In the genomic region with DNA sequence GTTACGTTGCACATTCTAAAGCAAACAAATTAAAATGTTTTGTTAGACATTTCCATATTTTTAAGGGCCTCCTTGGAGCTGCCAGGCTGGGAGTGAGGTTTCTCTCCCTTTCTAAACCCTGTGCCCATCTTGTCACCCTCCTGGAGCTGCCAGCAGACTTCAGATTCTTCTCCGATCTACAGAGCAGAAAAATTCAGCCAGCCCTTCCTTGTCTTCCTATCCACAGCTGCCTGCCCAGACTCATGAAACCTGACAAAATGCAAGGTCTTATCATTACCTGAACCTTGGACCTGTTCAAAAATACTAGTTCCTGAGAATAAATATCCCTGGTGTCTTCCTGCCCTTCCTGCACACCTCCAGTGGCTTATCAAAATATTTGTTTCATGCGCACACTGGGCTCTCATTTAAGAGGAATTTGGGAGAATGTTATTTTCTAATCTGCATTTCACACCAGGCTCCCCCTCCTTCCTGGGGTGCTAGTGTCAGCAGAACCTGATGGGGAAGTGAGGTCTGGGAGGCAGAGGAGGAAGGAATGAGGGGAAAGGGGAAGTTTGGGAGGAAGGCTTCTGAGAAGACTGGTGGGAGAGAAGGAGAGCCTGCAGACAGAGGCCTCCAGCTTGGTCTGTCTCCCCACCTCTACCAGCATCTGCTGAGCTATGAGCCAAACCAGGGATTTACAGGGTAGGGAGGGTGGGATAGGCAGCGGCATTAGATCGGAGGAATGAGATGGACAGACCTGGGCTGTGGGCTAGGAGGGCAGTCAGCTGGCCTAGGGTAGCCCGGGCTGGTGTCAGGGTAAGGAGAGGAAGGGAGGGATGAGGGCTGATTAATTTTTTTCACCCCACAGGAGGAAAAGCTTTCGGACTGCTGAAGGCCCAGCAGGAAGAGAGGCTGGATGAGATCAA, we compare ENCODE assay signal across 9 cellular contexts. TPM values are rescaled to one million over a fixed set of nuclear protein-coding genes. Genes with fewer than 3 reads are reported as not detected.
DNase-seq lines count a peak whose midpoint lies in the region; ATAC-seq and TF ChIP-seq lines count a peak whose summit lies in the region.
"Had no signal": no experiment of that assay in that cellular context is flagged by ENCODE, and none has a peak within 500 bp of the region (broad histone marks: within the 10 kb centered on the region; RNA-seq: fewer than 3 reads in every experiment).

AIF1 (plus strand) TSS at position 561 of the 905 bp plus-strand sequence; CDS start at position 657, 96 bp downstream.

- ATAC-seq in activated T-cell treated with anti-CD3 and anti-CD28 coated beads, Interleukin-2, amount 50 U/mL, for 4 hours: no peak
- ATAC-seq in activated naive CD8-positive, alpha-beta T cell treated with anti-CD3 and anti-CD28 coated beads, Interleukin-2, amount 10 ng/mL, durations not matched to agents 7 days and 5 days (ENCODE audit: low read depth): no peak
- no peak for ATAC-seq in HG02885 (IDR thresholded peaks at IDR 0.05; ENCODE audit: poor library complexity, unreplicated experiment)
- no peak for ATAC-seq in HG03565 (IDR thresholded peaks at IDR 0.05; ENCODE audit: unreplicated experiment)

- H3K9me3 Mint-ChIP-seq in activated T-cell treated with anti-CD3 and anti-CD28 coated beads, Interleukin-2, amount 50 U/mL, for 4 hours: no peaks in the 10 kb centered on the region
- no peaks in the 10 kb centered on the region for H3K9me3 Mint-ChIP-seq in activated naive CD8-positive, alpha-beta T cell treated with anti-CD3 and anti-CD28 coated beads, Interleukin-2, amount 10 ng/mL, durations not matched to agents 7 days and 5 days
- no peaks in the 10 kb centered on the region for H3K9me3 Mint-ChIP-seq in type B pancreatic cell

- peaks cover 31% of the 10 kb centered on the region for H3K4me1 Mint-ChIP-seq in activated T-cell treated with anti-CD3 and anti-CD28 coated beads, Interleukin-2, amount 50 U/mL, for 4 hours (ENCODE audit: low read depth)
- H3K4me1 Mint-ChIP-seq in activated naive CD8-positive, alpha-beta T cell treated with anti-CD3 and anti-CD28 coated beads, Interleukin-2, amount 10 ng/mL, durations not matched to agents 7 days and 5 days: peaks cover 33% of the 10 kb centered on the region
- peaks cover 28% of the 10 kb centered on the region for H3K4me1 Mint-ChIP-seq in type B pancreatic cell (ENCODE audit: unreplicated experiment)

- peak within 1 kb of the TSS; percentile 72 for H3K4me3 Mint-ChIP-seq in activated T-cell treated with anti-CD3 and anti-CD28 coated beads, Interleukin-2, amount 50 U/mL, for 4 hours
- peak within 1 kb of the TSS; percentile 94 for H3K4me3 Mint-ChIP-seq in activated naive CD8-positive, alpha-beta T cell treated with anti-CD3 and anti-CD28 coated beads, Interleukin-2, amount 10 ng/mL, durations not matched to agents 7 days and 5 days
- H3K4me3 Mint-ChIP-seq in type B pancreatic cell: peak within 1 kb of the TSS; percentile 36

- no peak for TF ChIP-seq CTCF in type B pancreatic cell (conservative IDR thresholded peaks at IDR 0.05)

- DNase-seq in activated T-cell treated with anti-CD3 and anti-CD28 coated beads, Interleukin-2, amount 50 U/mL, for 4 hours: no peak
- DNase-seq in activated T-cell treated with anti-CD3 and anti-CD28 coated beads for 4 hours (no peak), midbrain (lab: John Stamatoyannopoulos, UW) (peak; percentile 16), type B pancreatic cell (ENCODE audit: extremely low spot score, unreplicated experiment) (no peak), NCI-H82 treated with DMSO at 0.1 percent for 48 hours (lab: John Stamatoyannopoulos, UW; ENCODE audit: unreplicated experiment) (no peak)
- DNase-seq in activated naive CD8-positive, alpha-beta T cell treated with anti-CD3 and anti-CD28 coated beads, Interleukin-2, amount 10 ng/mL, durations not matched to agents 7 days and 5 days: no peak
- DNase-seq: NCI-H1436 treated with DMSO at 0.1 percent for 48 hours had no signal

- no peaks in the 10 kb centered on the region for H3K36me3 Mint-ChIP-seq in activated T-cell treated with anti-CD3 and anti-CD28 coated beads, Interleukin-2, amount 50 U/mL, for 4 hours (ENCODE audit: insufficient read depth)
- H3K36me3 Mint-ChIP-seq in activated naive CD8-positive, alpha-beta T cell treated with anti-CD3 and anti-CD28 coated beads, Interleukin-2, amount 10 ng/mL, durations not matched to agents 7 days and 5 days: peaks cover 9% of the 10 kb centered on the region
- no peaks in the 10 kb centered on the region for H3K36me3 Mint-ChIP-seq in type B pancreatic cell

- no peaks in the 10 kb centered on the region for H3K27me3 Mint-ChIP-seq in activated T-cell treated with anti-CD3 and anti-CD28 coated beads, Interleukin-2, amount 50 U/mL, for 4 hours (ENCODE audit: low read depth)
- H3K27me3 Mint-ChIP-seq in activated naive CD8-positive, alpha-beta T cell treated with anti-CD3 and anti-CD28 coated beads, Interleukin-2, amount 10 ng/mL, durations not matched to agents 7 days and 5 days: no peaks in the 10 kb centered on the region
- H3K27me3 Mint-ChIP-seq in type B pancreatic cell: no peaks in the 10 kb centered on the region

- POLR2A ChIA-PET in activated naive CD8-positive, alpha-beta T cell treated with anti-CD3 and anti-CD28 coated beads, Interleukin-2, amount 10 ng/mL, durations not matched to agents 7 days and 5 days (lab: Charles Lee): interaction anchor here (1.5 to 2.6 kb wide), 2 partner anchors 16 to 74 kb away, joined by 4 to 12 read pairs; no protein-coding TSS in a partner anchor

- H3K27ac Mint-ChIP-seq in activated naive CD8-positive, alpha-beta T cell treated with anti-CD3 and anti-CD28 coated beads, Interleukin-2, amount 10 ng/mL, durations not matched to agents 7 days and 5 days: peak within 1 kb of the TSS; percentile 95
- peak within 1 kb of the TSS; percentile 36 for H3K27ac Mint-ChIP-seq in type B pancreatic cell

RNA-seq across cellular contexts. Expression of gene AIF1, which starts in this region (rescaled TPM):
- 10 to 100 TPM; 18.5 to 57.5 (median 36.5) TPM for total RNA-seq in activated T-cell treated with anti-CD3 and anti-CD28 coated beads, Interleukin-2, amount 50 U/mL, for 4 hours
- 100 to 1,000 TPM; 117 to 118 TPM for total RNA-seq in activated naive CD8-positive, alpha-beta T cell treated with anti-CD3 and anti-CD28 coated beads, Interleukin-2, amount 10 ng/mL, durations not matched to agents 7 days and 5 days
- total RNA-seq in type B pancreatic cell (ENCODE audit: low replicate concordance): 0.59 and 3.8 TPM in 2 replicates

Comparison
In these comparisons a context has a peak if more than half of its experiments do, and no peak if none do; other contexts are left out.
1. H3K4me3 Mint-ChIP-seq: peak in every context shown above with its lines; median percentile 94 in activated naive CD8-positive, alpha-beta T cell treated with anti-CD3 and anti-CD28 coated beads, Interleukin-2, amount 10 ng/mL, durations not matched to agents 7 days and 5 days; 72 in activated T-cell treated with anti-CD3 and anti-CD28 coated beads, Interleukin-2, amount 50 U/mL, for 4 hours; 36 in type B pancreatic cell.